ENCODE assay signal across 9 cellular contexts in the genomic region with DNA sequence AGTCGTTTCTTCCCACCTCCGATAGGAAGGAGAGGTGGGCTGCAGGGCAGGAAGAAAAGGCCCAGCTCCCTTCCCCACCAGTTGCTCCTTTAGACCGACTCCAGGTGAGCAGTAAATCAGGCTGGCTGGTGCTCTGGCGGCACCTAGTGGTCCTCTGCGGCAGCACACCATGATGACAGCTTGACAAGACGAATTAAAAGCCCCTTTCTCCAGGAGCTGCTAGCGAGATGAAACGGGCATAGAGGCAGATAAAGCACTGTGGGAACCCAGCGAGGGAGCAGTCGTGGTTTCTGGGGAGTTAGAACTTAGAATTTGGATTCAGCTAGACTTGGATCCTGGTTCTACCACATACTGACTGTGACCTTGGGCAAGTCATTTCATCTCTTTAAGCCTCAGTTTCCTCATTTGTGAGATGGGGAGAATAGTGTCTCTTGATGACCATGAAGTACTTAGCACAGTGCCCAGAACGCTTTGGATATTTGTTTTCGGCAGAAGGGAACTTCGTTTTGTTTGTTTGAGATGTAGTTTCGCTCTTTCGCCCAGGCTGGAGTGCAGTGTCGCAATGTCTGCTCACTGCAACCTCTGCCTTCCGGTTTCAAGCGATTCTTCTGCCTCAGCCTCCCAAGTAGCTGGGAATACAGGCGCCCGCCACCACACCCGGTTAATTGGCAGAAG. TPM values are rescaled to one million over a fixed set of nuclear protein-coding genes. Genes with fewer than 3 reads are reported as not detected.
DNase-seq lines count a peak whose midpoint lies in the region; ATAC-seq, FAIRE-seq and TF ChIP-seq lines count a peak whose summit lies in the region.
"Had no signal": no experiment of that assay in that cellular context is flagged by ENCODE, and none has a peak within 500 bp of the region (broad histone marks: within the 10 kb centered on the region; RNA-seq: fewer than 3 reads in every experiment).

No MANE protein-coding gene starts in this region.

- no peaks in the 10 kb centered on the region for H3K9me3 Mint-ChIP-seq in T-helper 1 cell treated with Interleukin-12 subunit alpha and Interleukin-12 subunit beta and Interleukin-4 antibody, amounts not matched to agents 30 μg/mL and 1 μg/mL, for 36 hours

- intact Hi-C loops in heart right ventricle (cut with DNase I), result loop anchor here (1.0 to 10.0 kb wide), 11 partner anchors 63 to 257 kb away; no protein-coding TSS in a partner anchor

- 33 to 37% methylated on average over 21 of the region's 21 CpGs for WGBS in heart right ventricle, 2 donors

- peaks cover 6% of the 10 kb centered on the region for H3K4me1 ChIP-seq in adipocyte (ENCODE audit: control insufficient read depth, insufficient read depth, low read length)
- peaks cover 0 to 52% (median 0%) of the 10 kb centered on the region in 9 donors for H3K4me1 ChIP-seq in heart right ventricle
- H3K4me1 ChIP-seq: BLaER1 had no signal

- no peaks in the 10 kb centered on the region for H3K36me3 ChIP-seq in adipocyte (ENCODE audit: control insufficient read depth, insufficient read depth, low read length, severe bottlenecking)
- no peaks in the 10 kb centered on the region for H3K36me3 ChIP-seq in heart right ventricle
- H3K36me3 ChIP-seq: BLaER1 had no signal

- no peak overlapping the region for H3K27ac ChIP-seq in 22Rv1
- peak overlapping the region in 1 of 10 donors; percentile 84 for H3K27ac ChIP-seq in heart right ventricle
- H3K27ac ChIP-seq: BLaER1 had no signal

- DNase-seq in GM19238 (ENCODE audit: insufficient read length, low spot score) (peak; percentile 54), NCI-H1694 (lab: John Stamatoyannopoulos, UW) (peak; percentile 79), adipocyte (ENCODE audit: low read depth) (peak; percentile 89), heart right ventricle (peak; percentile 67 to 80), pulmonary artery endothelial cell (ENCODE audit: low read depth, low spot score) (peak; percentile 47), urothelium cell line (ENCODE audit: low spot score) (peak; percentile 90)

- H3K27ac Mint-ChIP-seq in T-helper 1 cell treated with Interleukin-12 subunit alpha and Interleukin-12 subunit beta and Interleukin-4 antibody, amounts not matched to agents 30 μg/mL and 1 μg/mL, for 36 hours, result peak overlapping the region; percentile 87

- FAIRE-seq in urothelium cell line (lab: Jason Lieb, UNC), result peak; percentile 89

- TF ChIP-seq CTCF in 22Rv1 (IDR thresholded peaks at IDR 0.05), result peak; percentile 98
- TF ChIP-seq CTCF in heart right ventricle (IDR thresholded peaks at IDR 0.05), result peak; percentile 93 to 99 (median 98)

- H3K4me3 Mint-ChIP-seq in T-helper 1 cell treated with Interleukin-12 subunit alpha and Interleukin-12 subunit beta and Interleukin-4 antibody, amounts not matched to agents 30 μg/mL and 1 μg/mL, for 36 hours, result peak overlapping the region; percentile 68

- ATAC-seq in heart right ventricle, result peak; percentile 67 to 86 (median 83)

- peaks cover 43% of the 10 kb centered on the region for H3K4me1 Mint-ChIP-seq in T-helper 1 cell treated with Interleukin-12 subunit alpha and Interleukin-12 subunit beta and Interleukin-4 antibody, amounts not matched to agents 30 μg/mL and 1 μg/mL, for 36 hours (ENCODE audit: low read depth)

- H3K9ac ChIP-seq in adipocyte (ENCODE audit: low read length), result no peak overlapping the region
- H3K9ac ChIP-seq: BLaER1 had no signal

- peaks cover 8% of the 10 kb centered on the region for H3K9me3 ChIP-seq in adipocyte (ENCODE audit: control insufficient read depth, low read length)
- H3K9me3 ChIP-seq in heart right ventricle, result peaks cover 0 to 5% (median 0%) of the 10 kb centered on the region in 11 donors

- no peaks in the 10 kb centered on the region for H3K27me3 Mint-ChIP-seq in T-helper 1 cell treated with Interleukin-12 subunit alpha and Interleukin-12 subunit beta and Interleukin-4 antibody, amounts not matched to agents 30 μg/mL and 1 μg/mL, for 36 hours (ENCODE audit: low read depth)

- H3K4me3 ChIP-seq in adipocyte (ENCODE audit: low read length) (no peak overlapping the region), heart right ventricle (peak overlapping the region in 1 of 10 donors; percentile 37)
- H3K4me3 ChIP-seq: BLaER1 had no signal

- H3K27me3 ChIP-seq in adipocyte (replicated peaks; ENCODE audit: control insufficient read depth, insufficient read depth, low read length) (peaks cover 12% of the 10 kb centered on the region), heart right ventricle (peaks cover 0 to 26% (median 13%) of the 10 kb centered on the region in 7 donors)
- H3K27me3 ChIP-seq: BLaER1 had no signal

- peaks cover 2% of the 10 kb centered on the region for H3K36me3 Mint-ChIP-seq in T-helper 1 cell treated with Interleukin-12 subunit alpha and Interleukin-12 subunit beta and Interleukin-4 antibody, amounts not matched to agents 30 μg/mL and 1 μg/mL, for 36 hours (ENCODE audit: low read depth)

RNA-seq across cellular contexts. Expression of a gene that starts 21.8 kb away (rescaled TPM):
- total RNA-seq in heart right ventricle, result 1 to 10 TPM in 2 of 10 donors, under 1 TPM in 8; 0.20 to 1.2 (median 0.33) TPM
- 1 to 10 TPM in 1 of 2 donors, under 1 TPM in 1; 0.39 to 1.8 TPM for polyA plus RNA-seq in heart right ventricle
- total RNA-seq in pulmonary artery endothelial cell, result 0.13 and 0.60 TPM in 2 replicates

RNA-seq across cellular contexts. Expression of a gene that starts 34.6 kb away (rescaled TPM):
- total RNA-seq in heart right ventricle (10 to 100 TPM in 9 of 10 donors, 1 to 10 TPM in 1; 9.4 to 29.8 (median 12.2) TPM), pulmonary artery endothelial cell (6.4 and 9.4 TPM in 2 replicates)
- 10 to 100 TPM; 12.2 to 16.5 TPM for polyA plus RNA-seq in heart right ventricle
